In the genomic region with DNA sequence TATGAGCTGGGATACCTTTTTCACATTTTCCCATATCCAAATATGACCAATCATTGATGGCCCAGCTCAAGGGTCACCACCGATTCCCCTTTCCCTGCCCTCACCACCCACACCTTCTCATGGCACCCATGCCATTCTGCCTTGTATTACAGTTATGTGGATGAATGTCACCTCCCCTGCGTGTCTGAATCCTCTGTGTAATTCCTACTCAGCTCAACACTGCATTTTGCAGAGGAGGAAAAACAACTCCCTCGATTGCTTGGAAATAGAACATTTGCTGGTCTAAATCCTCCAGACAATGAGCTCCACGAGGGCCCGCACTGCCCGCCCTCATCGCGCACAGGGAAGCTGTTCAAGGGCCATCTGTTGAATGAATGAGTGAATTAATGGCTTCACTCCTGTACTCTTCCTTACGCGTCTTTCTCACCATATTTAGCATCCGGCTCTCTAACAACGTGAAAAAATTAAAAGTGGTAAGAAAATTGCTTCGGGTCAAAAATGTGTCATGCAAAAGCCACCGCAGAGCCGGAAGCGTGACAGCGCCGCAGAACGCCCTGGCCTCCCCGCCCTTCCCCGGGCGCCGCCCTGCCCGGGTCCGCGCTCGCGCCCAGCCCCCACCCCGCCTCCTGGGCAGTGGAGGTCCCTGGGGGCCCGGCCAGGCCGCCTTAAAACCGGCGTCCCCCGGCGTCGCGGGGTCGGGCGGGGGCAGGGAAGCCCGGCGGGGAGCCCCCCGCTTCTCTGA, we compare ENCODE assay signal across 1 cellular context.
A peak's percentile ranks its signal among the peaks of the same experiment; 100 is the strongest.
TF ChIP-seq lines count a peak whose summit lies in the region.

No MANE protein-coding gene starts in this region.

TF ChIP-seq in GM12878, 131 proteins besides CTCF, POLR2A, EP300 and RAD21:
- TF ChIP-seq ESRRA (IDR thresholded peaks at IDR 0.05; ENCODE audit: low read length) (no peak), BHLHE40 (IDR thresholded peaks at IDR 0.05; ENCODE audit: borderline replicate concordance in 1 of 2, low read depth in 2 of 2, low read length in 1 of 2) (peak in 1 of 2 experiments; percentile 38; a peak in 2 of 4 replicates), SRF (IDR thresholded peaks at IDR 0.05; ENCODE audit: low read depth in 2 of 2, low read length in 2 of 2) (0 out of 4 replicates have a peak, but pooled peaks of 1 of the 2 experiments have one; percentile 53), SREBF2 (IDR thresholded peaks at IDR 0.05; ENCODE audit: low read length) (no peak), MEF2A (IDR thresholded peaks at IDR 0.05; ENCODE audit: insufficient read depth, low read depth, low read length) (0 out of 2 replicates have a peak, but pooled peaks have one; percentile 21), HDAC2 (IDR thresholded peaks at IDR 0.05) (no peak), CREB1 (IDR thresholded peaks at IDR 0.05; ENCODE audit: low read depth) (peak; percentile 40; the same call in 1 of the 2 replicates), ZNF384 (IDR thresholded peaks at IDR 0.05; ENCODE audit: borderline replicate concordance, low read depth, low read length) (peak; percentile 59; the same call in 1 of the 2 replicates), ZNF24 (IDR thresholded peaks at IDR 0.05) (peak; percentile 94), NR2F1 (conservative IDR thresholded peaks at IDR 0.05) (peak; percentile 57), MEF2B (IDR thresholded peaks at IDR 0.05; ENCODE audit: partially characterized antibody, poor library complexity, severe bottlenecking) (peak; percentile 37), RUNX3 (IDR thresholded peaks at IDR 0.05; ENCODE audit: low read length) (peak; percentile 79), EGR1 (IDR thresholded peaks at IDR 0.05; ENCODE audit: borderline replicate concordance in 1 of 2, low read depth in 2 of 2, low read length in 2 of 2) (peak in 1 of 2 experiments; percentile 12; a peak in 1 of 3 replicates)
- TF ChIP-seq, protein P1, sequence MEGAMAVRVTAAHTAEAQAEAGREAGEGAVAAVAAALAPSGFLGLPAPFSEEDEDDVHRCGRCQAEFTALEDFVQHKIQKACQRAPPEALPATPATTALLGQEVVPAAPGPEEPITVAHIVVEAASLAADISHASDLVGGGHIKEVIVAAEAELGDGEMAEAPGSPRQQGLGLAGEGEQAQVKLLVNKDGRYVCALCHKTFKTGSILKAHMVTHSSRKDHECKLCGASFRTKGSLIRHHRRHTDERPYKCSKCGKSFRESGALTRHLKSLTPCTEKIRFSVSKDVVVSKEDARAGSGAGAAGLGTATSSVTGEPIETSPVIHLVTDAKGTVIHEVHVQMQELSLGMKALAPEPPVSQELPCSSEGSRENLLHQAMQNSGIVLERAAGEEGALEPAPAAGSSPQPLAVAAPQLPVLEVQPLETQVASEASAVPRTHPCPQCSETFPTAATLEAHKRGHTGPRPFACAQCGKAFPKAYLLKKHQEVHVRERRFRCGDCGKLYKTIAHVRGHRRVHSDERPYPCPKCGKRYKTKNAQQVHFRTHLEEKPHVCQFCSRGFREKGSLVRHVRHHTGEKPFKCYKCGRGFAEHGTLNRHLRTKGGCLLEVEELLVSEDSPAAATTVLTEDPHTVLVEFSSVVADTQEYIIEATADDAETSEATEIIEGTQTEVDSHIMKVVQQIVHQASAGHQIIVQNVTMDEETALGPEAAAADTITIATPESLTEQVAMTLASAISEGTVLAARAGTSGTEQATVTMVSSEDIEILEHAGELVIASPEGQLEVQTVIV (IDR thresholded peaks at IDR 0.05; ENCODE audit: borderline replicate concordance, partially characterized antibody): no peak
TF ChIP-seq in GM12878: peak in this region for 10.
